9 cellular contexts compared by ENCODE assay signal in genomic region chr10:17227367-17228080, GRCh38. TPM values are rescaled to one million over a fixed set of nuclear protein-coding genes. Genes with fewer than 3 reads are reported as not detected.
DNase-seq lines count a peak whose midpoint lies in the region; ATAC-seq, FAIRE-seq and TF ChIP-seq lines count a peak whose summit lies in the region.
"Had no signal": no experiment of that assay in that cellular context is flagged by ENCODE, and none has a peak within 500 bp of the region (broad histone marks: within the 10 kb centered on the region; RNA-seq: fewer than 3 reads in every experiment).

No MANE protein-coding gene starts in this region.

- H3K14ac ChIP-seq in mesenchymal stem cell (ENCODE audit: low read length in 2 of 2) = no peak overlapping the region

- no peak overlapping the region for H4K8ac ChIP-seq in mesenchymal stem cell (ENCODE audit: low read length)

- peaks cover 17% of the 10 kb centered on the region for H4K20me1 ChIP-seq in GM23248 (ENCODE audit: insufficient read depth)

- H2BK12ac ChIP-seq in mesenchymal stem cell (ENCODE audit: low read length in 2 of 2) = peak overlapping the region in 1 of 2 experiments; percentile 75

- peak overlapping the region; percentile 64 for H2BK120ac ChIP-seq in mesenchymal stem cell (ENCODE audit: low read depth, low read length)

- TF ChIP-seq CTCF in brain (conservative IDR thresholded peaks at IDR 0.05) = peak; percentile 52 to 74

- peak overlapping the region in 1 of 2 experiments; percentile 81 for H3K18ac ChIP-seq in mesenchymal stem cell (ENCODE audit: low read depth in 1 of 2, low read length in 2 of 2)

- peaks cover 20% of the 10 kb centered on the region for H3K27me3 Mint-ChIP-seq in brain

- H3K4me2 ChIP-seq in GM23248 (ENCODE audit: unreplicated experiment) (peak overlapping the region; percentile 95), mesenchymal stem cell (ENCODE audit: low read length, poor library complexity, severe bottlenecking) (peak overlapping the region; percentile 76)

- peak overlapping the region; percentile 53 for H2BK5ac ChIP-seq in mesenchymal stem cell (ENCODE audit: low read depth, low read length, poor library complexity, severe bottlenecking)

- no peaks in the 10 kb centered on the region for H3K27me3 ChIP-seq in GM23248 (replicated peaks; ENCODE audit: insufficient read depth)
- H3K27me3 ChIP-seq in mesenchymal stem cell (ENCODE audit: control insufficient read depth in 1 of 2, insufficient read depth in 1 of 2, low read length in 2 of 2) = no peaks in the 10 kb centered on the region

- peak overlapping the region; percentile 86 for H3K4me3 ChIP-seq in GM23248
- H3K4me3 ChIP-seq in mesenchymal stem cell (ENCODE audit: insufficient read depth in 1 of 2, low read depth in 1 of 2, low read length in 2 of 2) = peak overlapping the region in 1 of 2 experiments; percentile 74

- peak overlapping the region; percentile 88 to 96 (median 94) for H3K4me3 Mint-ChIP-seq in brain

- H3K9me3 ChIP-seq in GM23248 (ENCODE audit: low read depth) (no peaks in the 10 kb centered on the region), mesenchymal stem cell (ENCODE audit: control insufficient read depth, low read length) (no peaks in the 10 kb centered on the region)

- ATAC-seq in GM21737 (IDR thresholded peaks at IDR 0.05; ENCODE audit: unreplicated experiment) = no peak

- H3K27ac Mint-ChIP-seq in brain = peak overlapping the region; percentile 91 to 98 (median 94)

- no peak overlapping the region for H2BK15ac ChIP-seq in mesenchymal stem cell (ENCODE audit: low read depth, poor library complexity, severe bottlenecking)

- H3K4me1 ChIP-seq in GM23248 (ENCODE audit: insufficient read depth) (peaks cover 14% of the 10 kb centered on the region), mesenchymal stem cell (ENCODE audit: control insufficient read depth, insufficient read depth, low read depth, low read length) (peaks cover 5% of the 10 kb centered on the region)

- no peak overlapping the region for H3K23ac ChIP-seq in mesenchymal stem cell (ENCODE audit: low read length in 2 of 2)

- peaks cover 44% of the 10 kb centered on the region for H3F3A ChIP-seq in GM23248 (ENCODE audit: insufficient read depth)

- H3K36me3 ChIP-seq in GM23248 (ENCODE audit: low read depth) (peaks cover 33% of the 10 kb centered on the region), mesenchymal stem cell (ENCODE audit: control insufficient read depth in 1 of 2, insufficient read depth in 2 of 2, low read depth in 1 of 2, low read length in 2 of 2) (peaks cover 15 to 30% of the 10 kb centered on the region in 2 experiments)

- peaks cover 25% of the 10 kb centered on the region for H3K36me3 Mint-ChIP-seq in brain

- peaks cover 63% of the 10 kb centered on the region for H3K79me2 ChIP-seq in GM23248 (ENCODE audit: insufficient read depth)

- H3K9ac ChIP-seq in GM23248 = peak overlapping the region; percentile 99
- peak overlapping the region; percentile 99 for H3K9ac ChIP-seq in mesenchymal stem cell (ENCODE audit: low read length)

- in situ Hi-C loops in GM23248 (cut with MboI) = no loop called here

- H3K79me1 ChIP-seq in mesenchymal stem cell (replicated peaks; ENCODE audit: low read length, poor library complexity, severe bottlenecking) = peaks cover 8% of the 10 kb centered on the region

- peaks cover 0 to 3% (median 0%) of the 10 kb centered on the region in 5 experiments for H3K9me3 Mint-ChIP-seq in brain

- no peak for TF ChIP-seq POLR2A in GM12891 (IDR thresholded peaks at IDR 0.05; ENCODE audit: low read depth, low read length)

- H3K9me2 ChIP-seq in GM23248 (ENCODE audit: insufficient read depth) = no peaks in the 10 kb centered on the region

- H3K27ac ChIP-seq in GM23248 (peak overlapping the region; percentile 100), mesenchymal stem cell (ENCODE audit: low read length, poor library complexity, severe bottlenecking) (peak overlapping the region; percentile 100)

- peaks cover 47% of the 10 kb centered on the region for H3K4me1 Mint-ChIP-seq in brain

- H4K91ac ChIP-seq in mesenchymal stem cell (ENCODE audit: low read length) = no peak overlapping the region

- DNase-seq in GM12891 (ENCODE audit: insufficient read length, low spot score) (no peak), GM23248 (peak; percentile 70), NAMALWA (ENCODE audit: low spot score) (peak; percentile 62), mesenchymal stem cell (peak; percentile 72), DMS79 (lab: John Stamatoyannopoulos, UW) (no peak), NCI-H2196 treated with DMSO at 0.1 percent for 48 hours (lab: John Stamatoyannopoulos, UW; ENCODE audit: unreplicated experiment) (no peak)

- 1% methylated on average over 11 of the region's 11 CpGs for WGBS in GM23248 (ENCODE audit: low coverage in 1 of 2, low lambda C conversion rate in 2 of 2, missing lambda C conversion rate in 2 of 2), 2 experiments
- WGBS in mesenchymal stem cell = 13% methylated on average over 11 of the region's 11 CpGs

- peak; percentile 55 for FAIRE-seq in GM12891 (lab: Jason Lieb, UNC)
- FAIRE-seq: colon had no signal

- H3K4ac ChIP-seq in mesenchymal stem cell (ENCODE audit: low read depth in 1 of 2, low read length in 2 of 2) = peak overlapping the region in 1 of 2 experiments; percentile 56

- peak overlapping the region; percentile 50; the same call in 1 of the 2 replicates for H2AFZ ChIP-seq in GM23248
- no peak overlapping the region for H2AFZ ChIP-seq in mesenchymal stem cell (ENCODE audit: low read depth, low read length)

- H2AK5ac ChIP-seq in mesenchymal stem cell (ENCODE audit: low read length, severe bottlenecking) = peak overlapping the region; percentile 83

TF ChIP-seq in GM12891, 5 proteins besides CTCF, POLR2A, EP300 and RAD21:
- no peak for TF ChIP-seq TAF1 (IDR thresholded peaks at IDR 0.05; ENCODE audit: low read depth, low read length)
- TF ChIP-seq POU2F2 (IDR thresholded peaks at IDR 0.05; ENCODE audit: low read depth, low read length) = 0 out of 2 replicates have a peak, but pooled peaks have one; percentile 35
TF ChIP-seq in GM12891: peak in this region for 1.

RNA-seq across cellular contexts. Expression of gene VIM, which starts 0.5 kb away (rescaled TPM):
- 48.0 TPM for polyA plus RNA-seq in GM12891 (2012; ENCODE audit: low read depth, missing spikeins)
- total RNA-seq in GM23248 (2014; rRNA removed; shearing (Covaris generic)) = 10,031 and 10,466 TPM in 2 replicates
- 3,784 and 3,823 TPM in 2 replicates for polyA plus RNA-seq in GM23248 (2016; fragmentation: Nextera tagmentation; extraction: Ambion mirVana)
- polyA plus RNA-seq in brain (ENCODE audit: insufficient read depth, low read depth, low replicate concordance) = 290 TPM
- polyA plus RNA-seq in mesenchymal stem cell (2013, experiment 1 of 2) = 5,108 TPM
- 5,084 TPM for polyA plus RNA-seq in mesenchymal stem cell (2013, experiment 2 of 2)

RNA-seq across cellular contexts. Expression of gene TRDMT1, which starts 26.1 kb away (rescaled TPM):
- polyA plus RNA-seq in GM12891 (2012; ENCODE audit: low read depth, missing spikeins) = 1.6 TPM
- total RNA-seq in GM23248 (2014; rRNA removed; shearing (Covaris generic)) = 4.4 and 13.0 TPM in 2 replicates
- polyA plus RNA-seq in GM23248 (2016; fragmentation: Nextera tagmentation; extraction: Ambion mirVana) (4.3 and 7.2 TPM in 2 replicates), brain (ENCODE audit: insufficient read depth, low read depth, low replicate concordance) (3.0 TPM)
- 4.6 TPM for polyA plus RNA-seq in mesenchymal stem cell (2013, experiment 1 of 2)
- polyA plus RNA-seq in mesenchymal stem cell (2013, experiment 2 of 2) = 4.0 TPM

Comparison
In these comparisons a context has a peak if more than half of its experiments do, and no peak if none do; other contexts are left out.
1. DNase-seq: peak in GM23248 (single experiment), NAMALWA (single experiment) and mesenchymal stem cell (single experiment); none in GM12891 (single experiment), DMS79 (single experiment) and NCI-H2196 treated with DMSO at 0.1 percent for 48 hours (single experiment).
2. RNA of gene VIM, which starts 0.5 kb away (polyA plus RNA-seq): 3,784 to 3,823 TPM in GM23248; 290 TPM in brain (single experiment); every median in the first group is over 10 times any median in the second.